Comparison of ENCODE assay signal across 11 cellular contexts in genomic region chr18:44799422-44800421, GRCh38.
DNase-seq lines count a peak whose midpoint lies in the region; ATAC-seq and TF ChIP-seq lines count a peak whose summit lies in the region.
"Had no signal": no experiment of that assay in that cellular context is flagged by ENCODE, and none has a peak within 500 bp of the region (broad histone marks: within the 10 kb centered on the region; RNA-seq: fewer than 3 reads in every experiment).

No MANE protein-coding gene starts in this region.

- BruUV-seq in Calu3 (replicated peaks; lab: Mats Ljungman, UMichigan), result no TSS peak

- H3K4me1 Mint-ChIP-seq in activated naive CD8-positive, alpha-beta T cell treated with anti-CD3 and anti-CD28 coated beads, Interleukin-2, amount 50 U/mL, for 24 hours, result peaks cover 88% of the 10 kb centered on the region
- peaks cover 30% of the 10 kb centered on the region for H3K4me1 Mint-ChIP-seq in Calu3 (ENCODE audit: low read depth, unreplicated experiment)

- H3K4me2 ChIP-seq in BLaER1 treated with 17β-estradiol and CSF1 and Interleukin-3, amounts not matched to agents 10 nM and 100 nM, result peak overlapping the region; percentile 47 to 79 (median 69)

- ATAC-seq in GM19397 (IDR thresholded peaks at IDR 0.05; ENCODE audit: unreplicated experiment), result peak; percentile 66
- ATAC-seq in HG03175 (IDR thresholded peaks at IDR 0.05; ENCODE audit: unreplicated experiment), result peak; percentile 72
- ATAC-seq in activated naive CD8-positive, alpha-beta T cell treated with anti-CD3 and anti-CD28 coated beads, Interleukin-2, amount 50 U/mL, for 24 hours, result peak; percentile 56
- ATAC-seq in mucosa of descending colon, result no peak
- ATAC-seq: K562 had no signal

- peak overlapping the region; percentile 42 for H3K4me3 Mint-ChIP-seq in activated naive CD8-positive, alpha-beta T cell treated with anti-CD3 and anti-CD28 coated beads, Interleukin-2, amount 50 U/mL, for 24 hours
- no peak overlapping the region for H3K4me3 Mint-ChIP-seq in Calu3 (ENCODE audit: low read depth, unreplicated experiment)

- intact Hi-C loops in uterus (cut with DNase I; ENCODE audit: low total_unique reads) (loop anchor here (5.0 kb wide), 1 partner anchor 117 kb away; the partner anchor contains the start of gene SETBP1), mucosa of descending colon (cut with DNase I, micrococcal nuclease) (no loop called here), Calu3 (cut with micrococcal nuclease; ENCODE audit: unreplicated experiment) (loop anchor here (10.0 kb wide), 1 partner anchor 115 kb away; the partner anchor contains the start of gene SETBP1)

- CTCF ChIA-PET in Calu3 (lab: Charles Lee), result interaction anchor here (0.7 kb wide), 1 partner anchor 53 kb away, joined by 3 read pairs; no protein-coding TSS in a partner anchor

- peaks cover 6% of the 10 kb centered on the region for H3K9me3 Mint-ChIP-seq in activated naive CD8-positive, alpha-beta T cell treated with anti-CD3 and anti-CD28 coated beads, Interleukin-2, amount 50 U/mL, for 24 hours
- peaks cover 4% of the 10 kb centered on the region for H3K9me3 Mint-ChIP-seq in Calu3 (ENCODE audit: low read depth, unreplicated experiment)

- H3K36me3 Mint-ChIP-seq in activated naive CD8-positive, alpha-beta T cell treated with anti-CD3 and anti-CD28 coated beads, Interleukin-2, amount 50 U/mL, for 24 hours (ENCODE audit: low read depth), result peaks cover 16% of the 10 kb centered on the region
- H3K36me3 Mint-ChIP-seq in Calu3 (ENCODE audit: insufficient read depth, unreplicated experiment), result no peaks in the 10 kb centered on the region

- DNase-seq in activated naive CD8-positive, alpha-beta T cell treated with anti-CD3 and anti-CD28 coated beads, Interleukin-2, amount 50 U/mL, for 24 hours, result peak; percentile 9
- no peak for DNase-seq in uterus
- no peak for DNase-seq in NCI-H2029 (lab: John Stamatoyannopoulos, UW)
- no peak for DNase-seq in mucosa of descending colon
- no peak for DNase-seq in Calu3

- no peak for TF ChIP-seq CTCF in uterus (IDR thresholded peaks at IDR 0.05)
- TF ChIP-seq CTCF in mucosa of descending colon (IDR thresholded peaks at IDR 0.05), result no peak
- TF ChIP-seq CTCF in Calu3 (IDR thresholded peaks at IDR 0.05; ENCODE audit: unreplicated experiment), result no peak

- H3K27ac ChIP-seq in BLaER1 treated with 17β-estradiol and CSF1 and Interleukin-3, amounts not matched to agents 10 nM and 100 nM, result peak overlapping the region in 3 of 11 experiments; percentile 1 to 38 (median 11); a peak in 2 of 22 replicates
- no peak overlapping the region for H3K27ac ChIP-seq in uterus
- H3K27ac ChIP-seq: neutrophil, tibial nerve had no signal

- no peak for TF ChIP-seq POLR2A in uterus (IDR thresholded peaks at IDR 0.05)

- H3K27ac Mint-ChIP-seq in activated naive CD8-positive, alpha-beta T cell treated with anti-CD3 and anti-CD28 coated beads, Interleukin-2, amount 50 U/mL, for 24 hours, result peak overlapping the region; percentile 89
- no peak overlapping the region for H3K27ac Mint-ChIP-seq in Calu3 (ENCODE audit: unreplicated experiment)

- no peak overlapping the region for H3K9ac ChIP-seq in BLaER1 treated with 17β-estradiol and CSF1 and Interleukin-3, amounts not matched to agents 10 nM and 100 nM

- peaks cover 27 to 39% (median 32%) of the 10 kb centered on the region in 10 experiments for H3K4me1 ChIP-seq in BLaER1 treated with 17β-estradiol and CSF1 and Interleukin-3, amounts not matched to agents 10 nM and 100 nM
- H3K4me1 ChIP-seq in uterus, result no peaks in the 10 kb centered on the region
- H3K4me1 ChIP-seq in mucosa of descending colon (ENCODE audit: low read depth), result peaks cover 26% of the 10 kb centered on the region

- H3K27me3 ChIP-seq in BLaER1 treated with 17β-estradiol and CSF1 and Interleukin-3, amounts not matched to agents 10 nM and 100 nM, result peaks cover 0 to 8% (median 0%) of the 10 kb centered on the region in 11 experiments; a peak in 2 of 22 replicates
- no peaks in the 10 kb centered on the region for H3K27me3 ChIP-seq in uterus
- H3K27me3 ChIP-seq: neutrophil, tibial nerve had no signal

- H4K20me1 ChIP-seq in BLaER1 treated with 17β-estradiol and CSF1 and Interleukin-3, amounts not matched to agents 10 nM and 100 nM, result no peaks in the 10 kb centered on the region; a peak in 1 of 22 replicates

- H3K27me3 Mint-ChIP-seq in activated naive CD8-positive, alpha-beta T cell treated with anti-CD3 and anti-CD28 coated beads, Interleukin-2, amount 50 U/mL, for 24 hours, result no peaks in the 10 kb centered on the region
- no peaks in the 10 kb centered on the region for H3K27me3 Mint-ChIP-seq in Calu3 (ENCODE audit: unreplicated experiment)

- H3K9me3 ChIP-seq in BLaER1 treated with 17β-estradiol and CSF1 and Interleukin-3, amounts not matched to agents 10 nM and 100 nM (replicated peaks in 1 of 11), result peaks cover 0 to 7% (median 0%) of the 10 kb centered on the region in 11 experiments; a peak in 4 of 22 replicates
- H3K9me3 ChIP-seq in uterus (no peaks in the 10 kb centered on the region), mucosa of descending colon (no peaks in the 10 kb centered on the region)
- H3K9me3 ChIP-seq: neutrophil, tibial nerve had no signal

- peaks cover 0 to 3% (median 0%) of the 10 kb centered on the region in 11 experiments; a peak in 1 of 22 replicates for H3K36me3 ChIP-seq in BLaER1 treated with 17β-estradiol and CSF1 and Interleukin-3, amounts not matched to agents 10 nM and 100 nM
- H3K36me3 ChIP-seq in uterus (no peaks in the 10 kb centered on the region), mucosa of descending colon (ENCODE audit: low read depth) (no peaks in the 10 kb centered on the region)
- H3K36me3 ChIP-seq: neutrophil, tibial nerve had no signal

- H3K4me3 ChIP-seq in BLaER1 treated with 17β-estradiol and CSF1 and Interleukin-3, amounts not matched to agents 10 nM and 100 nM, result no peak overlapping the region
- H3K4me3 ChIP-seq in uterus (no peak overlapping the region), mucosa of descending colon (no peak overlapping the region)
- H3K4me3 ChIP-seq: K562, tibial nerve had no signal

Comparison
In these comparisons a context has a peak if more than half of its experiments do, and no peak if none do; other contexts are left out.
1. intact Hi-C loops: an anchor here in uterus (5.0 kb wide) and Calu3 (10.0 kb wide); none called in mucosa of descending colon.